1 cellular context compared by ENCODE assay signal in genomic region chr9:127223810-127224177, GRCh38.
TF ChIP-seq lines count a peak whose summit lies in the region.

No MANE protein-coding gene starts in this region.

TF ChIP-seq in IMR-90, 13 proteins besides CTCF, POLR2A, EP300 and RAD21 (continued from another document):
- TF ChIP-seq NFE2L2 (IDR thresholded peaks at IDR 0.05; ENCODE audit: low read depth, low read length): no peak
